Comparison of ENCODE assay signal across 14 cellular contexts in genomic region chr10:74012480-74012879, GRCh38. TPM values are rescaled to one million over a fixed set of nuclear protein-coding genes. Genes with fewer than 3 reads are reported as not detected.
DNase-seq lines count a peak whose midpoint lies in the region; ATAC-seq and TF ChIP-seq lines count a peak whose summit lies in the region.
"Had no signal": no experiment of that assay in that cellular context is flagged by ENCODE, and none has a peak within 500 bp of the region (broad histone marks: within the 10 kb centered on the region; RNA-seq: fewer than 3 reads in every experiment).

No MANE protein-coding gene starts in this region.

- H3K27me3 ChIP-seq in SU-DHL-6 (ENCODE audit: low read length) (no peaks in the 10 kb centered on the region), mesenchymal stem cell (ENCODE audit: control insufficient read depth in 1 of 2, insufficient read depth in 1 of 2, low read length in 2 of 2) (no peaks in the 10 kb centered on the region), thyroid gland (no peaks in the 10 kb centered on the region), ovary (no peaks in the 10 kb centered on the region)
- H3K27me3 ChIP-seq: cardiac muscle cell, heart left ventricle had no signal

- peak overlapping the region; percentile 94 for H4K91ac ChIP-seq in mesenchymal stem cell (ENCODE audit: low read length)

- H3K4me1 ChIP-seq in mesenchymal stem cell (ENCODE audit: control insufficient read depth, insufficient read depth, low read depth, low read length): peaks cover 11% of the 10 kb centered on the region
- peaks cover 25 to 27% of the 10 kb centered on the region in 2 donors for H3K4me1 ChIP-seq in thyroid gland
- peaks cover 12% of the 10 kb centered on the region for H3K4me1 ChIP-seq in ovary (ENCODE audit: insufficient read depth)

- H3F3A ChIP-seq in SU-DHL-6 (ENCODE audit: insufficient read depth): peaks cover 33% of the 10 kb centered on the region

- no peaks in the 10 kb centered on the region for H3K27me3 Mint-ChIP-seq in activated naive CD8-positive, alpha-beta T cell treated with anti-CD3 and anti-CD28 coated beads, Interleukin-2, amount 10 ng/mL, durations not matched to agents 7 days and 5 days
- no peaks in the 10 kb centered on the region for H3K27me3 Mint-ChIP-seq in activated naive CD8-positive, alpha-beta T cell treated with anti-CD3 and anti-CD28 coated beads, Interleukin-2, amount 50 U/mL, for 24 hours
- H3K27me3 Mint-ChIP-seq: T-helper 17 cell had no signal

- H3K9ac ChIP-seq in SU-DHL-6 (ENCODE audit: low read length): no peak overlapping the region
- H3K9ac ChIP-seq in mesenchymal stem cell (ENCODE audit: low read length): peak overlapping the region; percentile 58

- H2AFZ ChIP-seq in SU-DHL-6 (ENCODE audit: low read depth, low read length, severe bottlenecking) (no peak overlapping the region), mesenchymal stem cell (ENCODE audit: low read depth, low read length) (no peak overlapping the region)

- DNase-seq in activated naive CD8-positive, alpha-beta T cell treated with anti-CD3 and anti-CD28 coated beads, Interleukin-2, amount 10 ng/mL, durations not matched to agents 7 days and 5 days: no peak
- no peak for DNase-seq in activated naive CD8-positive, alpha-beta T cell treated with anti-CD3 and anti-CD28 coated beads, Interleukin-2, amount 50 U/mL, for 24 hours
- DNase-seq in mesenchymal stem cell (no peak), thyroid gland (no peak), HuH-7.5 (ENCODE audit: low spot score) (no peak), ovary (no peak)
- DNase-seq in activated CD4-positive, CD25-positive, alpha-beta regulatory T cell treated with anti-CD3 and anti-CD28 coated beads, Interleukin-2, amount 50 U/mL, for 72 hours: no peak
- DNase-seq: activated effector memory CD4-positive, alpha-beta T cell treated with Interleukin-2 at 50 U/mL for 16 hours; DMS 273 treated with DMSO at 0.1 percent for 48 hours; NCI-H1092; T-helper 17 cell had no signal

- H3K18ac ChIP-seq in mesenchymal stem cell (ENCODE audit: low read depth in 1 of 2, low read length in 2 of 2): peak overlapping the region; percentile 69 to 75

- H3K4me2 ChIP-seq in SU-DHL-6 (ENCODE audit: low read depth, low read length, poor library complexity, severe bottlenecking): peak overlapping the region; percentile 50
- no peak overlapping the region for H3K4me2 ChIP-seq in mesenchymal stem cell (ENCODE audit: low read length, poor library complexity, severe bottlenecking)

- no peak overlapping the region for H4K8ac ChIP-seq in mesenchymal stem cell (ENCODE audit: low read length)

- no peak for TF ChIP-seq CTCF in SU-DHL-6 (IDR thresholded peaks at IDR 0.05; ENCODE audit: insufficient read depth, low read length, poor library complexity, severe bottlenecking)
- no peak for TF ChIP-seq CTCF in thyroid gland (IDR thresholded peaks at IDR 0.05)
- TF ChIP-seq CTCF in ovary (IDR thresholded peaks at IDR 0.05): no peak

- H3K36me3 Mint-ChIP-seq in activated naive CD8-positive, alpha-beta T cell treated with anti-CD3 and anti-CD28 coated beads, Interleukin-2, amount 10 ng/mL, durations not matched to agents 7 days and 5 days: no peaks in the 10 kb centered on the region
- peaks cover 2% of the 10 kb centered on the region for H3K36me3 Mint-ChIP-seq in activated naive CD8-positive, alpha-beta T cell treated with anti-CD3 and anti-CD28 coated beads, Interleukin-2, amount 50 U/mL, for 24 hours (ENCODE audit: low read depth)

- peaks cover 28% of the 10 kb centered on the region for H3K4me1 Mint-ChIP-seq in activated naive CD8-positive, alpha-beta T cell treated with anti-CD3 and anti-CD28 coated beads, Interleukin-2, amount 10 ng/mL, durations not matched to agents 7 days and 5 days
- peaks cover 41% of the 10 kb centered on the region for H3K4me1 Mint-ChIP-seq in activated naive CD8-positive, alpha-beta T cell treated with anti-CD3 and anti-CD28 coated beads, Interleukin-2, amount 50 U/mL, for 24 hours

- H3K9me2 ChIP-seq in SU-DHL-6 (replicated peaks; ENCODE audit: insufficient read depth, low read length): no peaks in the 10 kb centered on the region

- 75% methylated on average over 2 of the region's 2 CpGs for WGBS in mesenchymal stem cell
- WGBS in thyroid gland, 2 donors: 80% methylated on average over 2 of the region's 2 CpGs
- 66 to 86% (median 81%) methylated on average over 2 of the region's 2 CpGs for WGBS in ovary, 3 donors

- TF ChIP-seq POLR2A in thyroid gland (IDR thresholded peaks at IDR 0.05) (no peak), ovary (IDR thresholded peaks at IDR 0.05) (no peak)

- H3K79me2 ChIP-seq in SU-DHL-6 (ENCODE audit: insufficient read depth, low read length): peaks cover 51% of the 10 kb centered on the region; the same call in 1 of the 2 replicates

- H3K9me3 Mint-ChIP-seq in activated naive CD8-positive, alpha-beta T cell treated with anti-CD3 and anti-CD28 coated beads, Interleukin-2, amount 10 ng/mL, durations not matched to agents 7 days and 5 days: no peaks in the 10 kb centered on the region
- no peaks in the 10 kb centered on the region for H3K9me3 Mint-ChIP-seq in activated naive CD8-positive, alpha-beta T cell treated with anti-CD3 and anti-CD28 coated beads, Interleukin-2, amount 50 U/mL, for 24 hours

- H3K4me3 Mint-ChIP-seq in activated naive CD8-positive, alpha-beta T cell treated with anti-CD3 and anti-CD28 coated beads, Interleukin-2, amount 10 ng/mL, durations not matched to agents 7 days and 5 days: no peak overlapping the region
- no peak overlapping the region for H3K4me3 Mint-ChIP-seq in activated naive CD8-positive, alpha-beta T cell treated with anti-CD3 and anti-CD28 coated beads, Interleukin-2, amount 50 U/mL, for 24 hours
- H3K4me3 Mint-ChIP-seq: T-helper 17 cell had no signal

- H3K36me3 ChIP-seq in SU-DHL-6 (ENCODE audit: low read length) (no peaks in the 10 kb centered on the region), mesenchymal stem cell (ENCODE audit: control insufficient read depth in 1 of 2, insufficient read depth in 2 of 2, low read depth in 1 of 2, low read length in 2 of 2) (peaks cover 7 to 8% of the 10 kb centered on the region in 2 experiments), thyroid gland (no peaks in the 10 kb centered on the region), ovary (no peaks in the 10 kb centered on the region)
- H3K36me3 ChIP-seq: cardiac muscle cell had no signal

- H3K4ac ChIP-seq in mesenchymal stem cell (ENCODE audit: low read depth in 1 of 2, low read length in 2 of 2): peak overlapping the region in 1 of 2 experiments; percentile 47

- H2BK15ac ChIP-seq in mesenchymal stem cell (ENCODE audit: low read depth, poor library complexity, severe bottlenecking): no peak overlapping the region

- H3K27ac Mint-ChIP-seq in activated naive CD8-positive, alpha-beta T cell treated with anti-CD3 and anti-CD28 coated beads, Interleukin-2, amount 10 ng/mL, durations not matched to agents 7 days and 5 days: peak overlapping the region; percentile 5
- H3K27ac Mint-ChIP-seq in activated naive CD8-positive, alpha-beta T cell treated with anti-CD3 and anti-CD28 coated beads, Interleukin-2, amount 50 U/mL, for 24 hours: no peak overlapping the region
- H3K27ac Mint-ChIP-seq: T-helper 17 cell had no signal

- peak overlapping the region; percentile 49 to 89 for H2BK12ac ChIP-seq in mesenchymal stem cell (ENCODE audit: low read length in 2 of 2)

- no peak overlapping the region for H2BK120ac ChIP-seq in mesenchymal stem cell (ENCODE audit: low read depth, low read length)

- H3K14ac ChIP-seq in mesenchymal stem cell (ENCODE audit: low read length in 2 of 2): peak overlapping the region in 1 of 2 experiments; percentile 63

- H3K4me3 ChIP-seq in SU-DHL-6 (ENCODE audit: insufficient read depth, low read length, poor library complexity, severe bottlenecking) (no peak overlapping the region), mesenchymal stem cell (ENCODE audit: insufficient read depth in 1 of 2, low read depth in 1 of 2, low read length in 2 of 2) (peak overlapping the region in 1 of 2 experiments; percentile 17), thyroid gland (replicated peaks in 1 of 3) (no peak overlapping the region), ovary (no peak overlapping the region)
- H3K4me3 ChIP-seq: cardiac muscle cell had no signal

- intact Hi-C loops in thyroid gland (cut with DNase I): no loop called here
- intact Hi-C loops in ovary (cut with DNase I): no loop called here

- H3K79me1 ChIP-seq in mesenchymal stem cell (replicated peaks; ENCODE audit: low read length, poor library complexity, severe bottlenecking): no peaks in the 10 kb centered on the region

- H3K23ac ChIP-seq in mesenchymal stem cell (ENCODE audit: low read length in 2 of 2): peak overlapping the region in 1 of 2 experiments; percentile 57

- H2BK5ac ChIP-seq in mesenchymal stem cell (ENCODE audit: low read depth, low read length, poor library complexity, severe bottlenecking): no peak overlapping the region

- peak overlapping the region; percentile 89 for H3K27ac ChIP-seq in SU-DHL-6 (ENCODE audit: low read depth, low read length)
- peak overlapping the region; percentile 43 for H3K27ac ChIP-seq in mesenchymal stem cell (ENCODE audit: low read length, poor library complexity, severe bottlenecking)
- peak overlapping the region; percentile 4 to 57 (median 17) for H3K27ac ChIP-seq in thyroid gland
- H3K27ac ChIP-seq in ovary: no peak overlapping the region
- H3K27ac ChIP-seq: cardiac muscle cell had no signal

- no peaks in the 10 kb centered on the region for H4K20me1 ChIP-seq in SU-DHL-6 (ENCODE audit: low read depth, low read length)

- POLR2A ChIA-PET in activated naive CD8-positive, alpha-beta T cell treated with anti-CD3 and anti-CD28 coated beads, Interleukin-2, amount 10 ng/mL, durations not matched to agents 7 days and 5 days (lab: Charles Lee): no interaction called here

- H2AK5ac ChIP-seq in mesenchymal stem cell (ENCODE audit: low read length, severe bottlenecking): peak overlapping the region; percentile 47

- H3K9me3 ChIP-seq in SU-DHL-6 (ENCODE audit: insufficient read depth, low read length): no peaks in the 10 kb centered on the region
- H3K9me3 ChIP-seq in mesenchymal stem cell (ENCODE audit: control insufficient read depth, low read length): no peaks in the 10 kb centered on the region
- no peaks in the 10 kb centered on the region for H3K9me3 ChIP-seq in thyroid gland
- no peaks in the 10 kb centered on the region for H3K9me3 ChIP-seq in ovary
- H3K9me3 ChIP-seq: heart left ventricle had no signal

- ATAC-seq in activated naive CD8-positive, alpha-beta T cell treated with anti-CD3 and anti-CD28 coated beads, Interleukin-2, amount 10 ng/mL, durations not matched to agents 7 days and 5 days (ENCODE audit: low read depth): no peak
- no peak for ATAC-seq in activated naive CD8-positive, alpha-beta T cell treated with anti-CD3 and anti-CD28 coated beads, Interleukin-2, amount 50 U/mL, for 24 hours
- ATAC-seq: T-helper 17 cell had no signal

- TF ChIP-seq EP300 in ovary (IDR thresholded peaks at IDR 0.05): no peak

RNA-seq across cellular contexts. Expression of gene VCL, which starts 14.6 kb away (rescaled TPM):
- 10 to 100 TPM; 15.6 to 18.5 TPM for total RNA-seq in activated naive CD8-positive, alpha-beta T cell treated with anti-CD3 and anti-CD28 coated beads, Interleukin-2, amount 10 ng/mL, durations not matched to agents 7 days and 5 days
- polyA plus RNA-seq in mesenchymal stem cell (2013, experiment 1 of 2): 216 TPM
- polyA plus RNA-seq in mesenchymal stem cell (2013, experiment 2 of 2): 211 TPM
- total RNA-seq in thyroid gland (100 to 1,000 TPM in 3 of 4 donors, 10 to 100 TPM in 1; 71.9 to 151 (median 112) TPM), ovary (100 to 1,000 TPM in 5 of 7 donors, 10 to 100 TPM in 2; 44.6 to 189 (median 114) TPM)
- polyA plus RNA-seq in ovary: 100 to 1,000 TPM in 1 of 2 donors, 10 to 100 TPM in 1; 43.3 to 158 TPM

Comparison
In these comparisons a context has a peak if more than half of its experiments do, and no peak if none do; other contexts are left out.
1. H3K27ac ChIP-seq: peak in SU-DHL-6 (single experiment), mesenchymal stem cell (single experiment) and thyroid gland (3 of 3); none in ovary (0 of 2).